In the genomic region with DNA sequence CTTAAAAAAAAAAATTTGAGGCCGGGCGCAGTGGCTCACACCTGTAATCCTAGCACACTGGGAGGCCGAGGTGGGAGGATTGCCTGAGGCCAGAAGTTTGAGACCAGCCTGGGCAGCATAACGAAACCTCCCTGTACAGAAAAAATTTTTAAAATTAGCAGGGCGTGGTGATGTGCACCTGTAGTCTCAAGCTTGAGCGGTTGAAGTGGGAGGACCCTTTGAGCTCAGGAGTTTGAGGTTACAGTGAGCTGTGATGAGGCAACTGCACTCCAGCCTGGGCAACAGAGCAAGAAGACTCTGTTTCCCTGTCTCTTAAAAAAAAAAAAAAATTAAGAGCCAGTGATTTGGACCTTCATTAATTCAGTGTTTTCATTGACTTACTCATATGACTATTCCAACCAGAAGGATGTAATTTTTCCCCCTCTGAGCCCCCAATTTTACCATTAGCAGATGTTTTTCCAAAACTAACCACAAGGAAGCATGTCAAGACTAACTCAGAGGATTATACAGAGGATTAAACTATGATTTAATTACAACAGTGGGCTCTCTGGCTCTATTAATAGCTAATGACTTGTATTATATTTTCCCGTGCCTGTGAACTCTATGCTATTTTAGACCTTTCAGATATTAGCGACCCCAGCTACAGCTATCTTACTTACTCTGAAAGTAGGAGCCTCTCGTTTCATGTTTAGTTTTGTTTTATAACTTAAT, we compare ENCODE assay signal across 12 cellular contexts.
DNase-seq lines count a peak whose midpoint lies in the region; ATAC-seq and TF ChIP-seq lines count a peak whose summit lies in the region.
"Had no signal": no experiment of that assay in that cellular context is flagged by ENCODE, and none has a peak within 500 bp of the region (broad histone marks: within the 10 kb centered on the region; RNA-seq: fewer than 3 reads in every experiment).

No MANE protein-coding gene starts in this region.

- POLR2A ChIA-PET in CD8-positive, alpha-beta T cell (lab: Charles Lee), result interaction anchor here (1.3 kb wide), 1 partner anchor 73 kb away, joined by 3 read pairs; no protein-coding TSS in a partner anchor

- peak; percentile 48 for ATAC-seq in CD8-positive, alpha-beta T cell
- ATAC-seq in GM19467 (IDR thresholded peaks at IDR 0.05; ENCODE audit: unreplicated experiment) (peak; percentile 62), HG03108 (IDR thresholded peaks at IDR 0.05; ENCODE audit: unreplicated experiment) (peak; percentile 40), T-helper 17 cell (peak; percentile 57), aorta (ENCODE audit: low FRiP score) (no peak)

- no peak for TF ChIP-seq CTCF in CD8-positive, alpha-beta T cell (IDR thresholded peaks at IDR 0.05)
- no peak for TF ChIP-seq CTCF in osteocyte (IDR thresholded peaks at IDR 0.05)

- peaks cover 37% of the 10 kb centered on the region for H3K4me1 ChIP-seq in CD8-positive, alpha-beta T cell (ENCODE audit: insufficient read depth, low read length)
- peaks cover 5 to 10% of the 10 kb centered on the region in 2 donors for H3K4me1 ChIP-seq in aorta (ENCODE audit: control insufficient read depth in 1 of 2, insufficient read depth in 2 of 2, low read length in 2 of 2)

- intact Hi-C loops in CD8-positive, alpha-beta T cell (cut with DNase I, micrococcal nuclease), result no loop called here
- intact Hi-C loops in aorta (cut with DNase I), result no loop called here

- no peaks in the 10 kb centered on the region for H3K27me3 ChIP-seq in CD8-positive, alpha-beta T cell (ENCODE audit: insufficient read depth, low read length)
- no peaks in the 10 kb centered on the region for H3K27me3 ChIP-seq in aorta (ENCODE audit: control insufficient read depth in 1 of 2, insufficient read depth in 2 of 2, low read length in 1 of 2)

- H3K9me3 Mint-ChIP-seq in CD8-positive, alpha-beta T cell, result no peaks in the 10 kb centered on the region
- H3K9me3 Mint-ChIP-seq in osteocyte (ENCODE audit: unreplicated experiment), result no peaks in the 10 kb centered on the region
- H3K9me3 Mint-ChIP-seq: activated CD4-positive, alpha-beta memory T cell treated with anti-CD3 and anti-CD28 coated beads, Interleukin-2, amount 10 ng/mL, durations not matched to agents 7 days and 5 days had no signal

- 62 to 69% methylated on average over 9 of the region's 9 CpGs for WGBS in aorta, 2 donors

- H3K9me3 ChIP-seq in CD8-positive, alpha-beta T cell (ENCODE audit: low read length), result no peaks in the 10 kb centered on the region
- H3K9me3 ChIP-seq in T-helper 17 cell (ENCODE audit: control insufficient read depth, low read length, poor library complexity, severe bottlenecking) (no peaks in the 10 kb centered on the region), aorta (ENCODE audit: control insufficient read depth, low read length) (no peaks in the 10 kb centered on the region)

- no peak overlapping the region for H3K4me3 Mint-ChIP-seq in CD8-positive, alpha-beta T cell
- no peak overlapping the region for H3K4me3 Mint-ChIP-seq in T-helper 17 cell
- no peak overlapping the region for H3K4me3 Mint-ChIP-seq in osteocyte (ENCODE audit: unreplicated experiment)
- H3K4me3 Mint-ChIP-seq: activated CD4-positive, alpha-beta memory T cell treated with anti-CD3 and anti-CD28 coated beads, Interleukin-2, amount 10 ng/mL, durations not matched to agents 7 days and 5 days had no signal

- CTCF ChIA-PET in CD8-positive, alpha-beta T cell (lab: Charles Lee), result no interaction called here

- no peaks in the 10 kb centered on the region for H3K27me3 Mint-ChIP-seq in CD8-positive, alpha-beta T cell (ENCODE audit: low read depth)
- no peaks in the 10 kb centered on the region for H3K27me3 Mint-ChIP-seq in T-helper 17 cell
- H3K27me3 Mint-ChIP-seq in osteocyte (ENCODE audit: unreplicated experiment), result no peaks in the 10 kb centered on the region
- H3K27me3 Mint-ChIP-seq: activated CD4-positive, alpha-beta memory T cell treated with anti-CD3 and anti-CD28 coated beads, Interleukin-2, amount 10 ng/mL, durations not matched to agents 7 days and 5 days had no signal

- H3K4me1 Mint-ChIP-seq in CD8-positive, alpha-beta T cell (ENCODE audit: low read depth), result peaks cover 97% of the 10 kb centered on the region
- H3K4me1 Mint-ChIP-seq in T-helper 17 cell, result peaks cover 64% of the 10 kb centered on the region
- H3K4me1 Mint-ChIP-seq in osteocyte (ENCODE audit: unreplicated experiment), result peaks cover 30% of the 10 kb centered on the region

- no peaks in the 10 kb centered on the region for H3K36me3 Mint-ChIP-seq in CD8-positive, alpha-beta T cell
- H3K36me3 Mint-ChIP-seq in T-helper 17 cell (ENCODE audit: low read depth) (no peaks in the 10 kb centered on the region), osteocyte (ENCODE audit: unreplicated experiment) (no peaks in the 10 kb centered on the region)

- no peak overlapping the region for H3K27ac ChIP-seq in CD8-positive, alpha-beta T cell (ENCODE audit: low read depth, low read length)
- H3K27ac ChIP-seq in aorta (ENCODE audit: low read depth in 1 of 2, low read length in 2 of 2) (no peak overlapping the region), substantia nigra (ENCODE audit: low read depth, low read length, poor library complexity, severe bottlenecking) (no peak overlapping the region)

- DNase-seq in CD8-positive, alpha-beta T cell, result no peak
- DNase-seq in T-helper 17 cell, result no peak
- no peak for DNase-seq in aorta
- no peak for DNase-seq in NCI-H187 treated with DMSO at 0.1 percent for 48 hours (lab: John Stamatoyannopoulos, UW)
- DNase-seq in substantia nigra (lab: John Stamatoyannopoulos, UW), result no peak
- no peak for DNase-seq in osteocyte (ENCODE audit: extremely low spot score, unreplicated experiment)
- DNase-seq: activated CD4-positive, alpha-beta memory T cell treated with anti-CD3 and anti-CD28 coated beads, Interleukin-2, amount 10 ng/mL, durations not matched to agents 7 days and 5 days; GOT3; kidney; NCI-H446 treated with DMSO at 0.1 percent for 48 hours had no signal

- H3K36me3 ChIP-seq in CD8-positive, alpha-beta T cell (ENCODE audit: insufficient read depth, low read length), result no peaks in the 10 kb centered on the region
- no peaks in the 10 kb centered on the region for H3K36me3 ChIP-seq in aorta (ENCODE audit: control insufficient read depth in 1 of 2, insufficient read depth in 2 of 2, low read length in 1 of 2)

- no peak overlapping the region for H3K27ac Mint-ChIP-seq in CD8-positive, alpha-beta T cell
- H3K27ac Mint-ChIP-seq in T-helper 17 cell (peak overlapping the region; percentile 29), osteocyte (ENCODE audit: unreplicated experiment) (no peak overlapping the region)
- H3K27ac Mint-ChIP-seq: activated CD4-positive, alpha-beta memory T cell treated with anti-CD3 and anti-CD28 coated beads, Interleukin-2, amount 10 ng/mL, durations not matched to agents 7 days and 5 days had no signal

- H3K4me3 ChIP-seq in CD8-positive, alpha-beta T cell (ENCODE audit: low read depth, low read length), result no peak overlapping the region
- H3K4me3 ChIP-seq in aorta (ENCODE audit: low read length in 2 of 2), result no peak overlapping the region
